In the genomic region with DNA sequence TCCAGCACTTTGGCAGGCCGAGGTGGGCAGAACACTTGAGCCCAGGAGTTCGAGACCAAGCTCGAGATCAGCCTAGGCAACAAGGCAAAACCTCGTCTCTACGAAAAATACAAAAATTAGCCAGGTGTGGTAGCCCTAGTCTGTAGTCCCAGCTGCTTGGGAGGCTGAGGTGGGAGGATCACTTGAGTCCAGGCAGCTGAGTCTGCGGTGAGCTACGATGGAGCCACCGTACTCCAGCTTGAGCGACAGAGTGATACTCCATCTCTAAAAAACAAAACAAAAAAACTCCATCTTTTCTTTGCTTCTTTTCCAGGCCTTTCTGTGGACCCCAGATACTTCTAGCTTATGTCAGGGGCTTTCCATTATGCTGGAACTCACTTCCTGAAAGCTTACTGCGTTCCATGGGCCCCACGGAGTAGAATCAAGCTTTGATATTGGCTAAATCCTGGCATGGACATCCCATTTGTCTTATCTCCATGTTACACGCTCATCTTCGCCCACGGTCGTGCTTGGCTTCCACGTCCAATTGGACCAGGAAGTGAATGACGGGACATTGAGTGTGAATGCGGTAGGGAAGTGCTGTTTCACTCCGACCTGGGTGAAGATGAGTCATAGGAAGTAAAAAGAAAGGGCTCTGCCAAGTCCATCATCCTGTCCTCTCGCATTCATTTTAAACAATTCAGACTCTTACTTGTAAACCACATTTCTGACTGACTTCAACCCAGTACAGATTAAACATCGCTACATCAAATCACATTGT, we compare ENCODE assay signal across 10 cellular contexts. TPM values are rescaled to one million over a fixed set of nuclear protein-coding genes. Genes with fewer than 3 reads are reported as not detected.
DNase-seq lines count a peak whose midpoint lies in the region; ATAC-seq and TF ChIP-seq lines count a peak whose summit lies in the region.
"Had no signal": no experiment of that assay in that cellular context is flagged by ENCODE, and none has a peak within 500 bp of the region (broad histone marks: within the 10 kb centered on the region; RNA-seq: fewer than 3 reads in every experiment).

No MANE protein-coding gene starts in this region.

- no peak overlapping the region for H3K9ac ChIP-seq in GM23248
- no peak overlapping the region; the same call in 1 of the 2 replicates for H3K9ac ChIP-seq in PC-3 (ENCODE audit: low read length)
- no peak overlapping the region for H3K9ac ChIP-seq in mesendoderm (ENCODE audit: low read length)

- POLR2A ChIA-PET in PC-3 (lab: Charles Lee; ENCODE audit: unreplicated experiment) = no interaction called here

- no peak overlapping the region for H3K56ac ChIP-seq in mesendoderm (ENCODE audit: low read length)

- H3K4me3 ChIP-seq in GM23248 (peak overlapping the region; percentile 18; the same call in 1 of the 2 replicates), PC-3 (ENCODE audit: low read length) (no peak overlapping the region; the same call in 1 of the 2 replicates), mesendoderm (ENCODE audit: low read length) (no peak overlapping the region)
- H3K4me3 ChIP-seq: prostate gland had no signal

- in situ Hi-C loops in GM23248 (cut with MboI) = no loop called here

- CTCF ChIA-PET in PC-3 (lab: Charles Lee) = no interaction called here

- H3K18ac ChIP-seq in mesendoderm (ENCODE audit: low read length) = peak overlapping the region; percentile 1

- no peak overlapping the region for H3K4ac ChIP-seq in mesendoderm (ENCODE audit: low read depth, low read length)

- H2BK5ac ChIP-seq in mesendoderm (ENCODE audit: low read length) = no peak overlapping the region

- no peak overlapping the region for H2BK15ac ChIP-seq in mesendoderm (replicated peaks; ENCODE audit: low read depth)

- H3K4me1 ChIP-seq in GM23248 (ENCODE audit: insufficient read depth) (peaks cover 46% of the 10 kb centered on the region), PC-3 (ENCODE audit: insufficient read depth, low read length) (peaks cover 15% of the 10 kb centered on the region), mesendoderm (ENCODE audit: control insufficient read depth, low read depth, low read length) (no peaks in the 10 kb centered on the region)
- H3K4me1 ChIP-seq: prostate gland had no signal

- peak overlapping the region; percentile 49 for H3K4me2 ChIP-seq in GM23248 (ENCODE audit: unreplicated experiment)
- peak overlapping the region; percentile 60 for H3K4me2 ChIP-seq in PC-3 (ENCODE audit: low read length)
- no peak overlapping the region for H3K4me2 ChIP-seq in mesendoderm (ENCODE audit: low read length)

- BruUV-seq in PC-3 (replicated peaks; lab: Mats Ljungman, UMichigan) = no TSS peak

- H3F3A ChIP-seq in GM23248 (ENCODE audit: insufficient read depth) = peaks cover 40% of the 10 kb centered on the region
- H3F3A ChIP-seq in PC-3 (ENCODE audit: low read length, unreplicated experiment) = no peaks in the 10 kb centered on the region

- H3K27ac ChIP-seq in GM23248 = no peak overlapping the region
- peak overlapping the region; percentile 82 for H3K27ac ChIP-seq in PC-3 (ENCODE audit: low read length)
- no peak overlapping the region for H3K27ac ChIP-seq in epithelial cell of prostate
- no peak overlapping the region for H3K27ac ChIP-seq in mesendoderm (ENCODE audit: low read depth, low read length)
- H3K27ac ChIP-seq: prostate gland had no signal

- H4K8ac ChIP-seq in mesendoderm (ENCODE audit: low read depth, low read length) = no peak overlapping the region

- H4K20me1 ChIP-seq in GM23248 (ENCODE audit: insufficient read depth) = no peaks in the 10 kb centered on the region
- H4K20me1 ChIP-seq in PC-3 (ENCODE audit: low read length) = no peaks in the 10 kb centered on the region

- H3K36me3 ChIP-seq in GM23248 (ENCODE audit: low read depth) (no peaks in the 10 kb centered on the region), PC-3 (ENCODE audit: low read depth, low read length) (no peaks in the 10 kb centered on the region), mesendoderm (ENCODE audit: control insufficient read depth, insufficient read depth, low read length) (no peaks in the 10 kb centered on the region)
- H3K36me3 ChIP-seq: prostate gland had no signal

- H3K79me1 ChIP-seq in mesendoderm (ENCODE audit: low read length) = peaks cover 16% of the 10 kb centered on the region

- H3K9me2 ChIP-seq in GM23248 (ENCODE audit: insufficient read depth) = no peaks in the 10 kb centered on the region
- H3K9me2 ChIP-seq in PC-3 (replicated peaks; ENCODE audit: low read length) = no peaks in the 10 kb centered on the region

- TF ChIP-seq CTCF in PC-3 (conservative IDR thresholded peaks at IDR 0.05; ENCODE audit: low read depth, low read length) = no peak

- no peak overlapping the region for H4K5ac ChIP-seq in mesendoderm (ENCODE audit: low read length)

- H3K27me3 ChIP-seq in GM23248 (replicated peaks; ENCODE audit: insufficient read depth) (no peaks in the 10 kb centered on the region), PC-3 (ENCODE audit: low read length) (no peaks in the 10 kb centered on the region), mesendoderm (ENCODE audit: insufficient read depth, low read length, poor library complexity) (no peaks in the 10 kb centered on the region)

- H3K23ac ChIP-seq in mesendoderm (ENCODE audit: low read length) = no peak overlapping the region

- H3K9me3 ChIP-seq in GM23248 (ENCODE audit: low read depth) = no peaks in the 10 kb centered on the region
- no peaks in the 10 kb centered on the region for H3K9me3 ChIP-seq in PC-3 (ENCODE audit: low read length)
- H3K9me3 ChIP-seq: prostate gland had no signal

- H3K79me2 ChIP-seq in GM23248 (ENCODE audit: insufficient read depth) (peaks cover 30% of the 10 kb centered on the region), PC-3 (ENCODE audit: low read length) (no peaks in the 10 kb centered on the region), mesendoderm (ENCODE audit: control insufficient read depth, insufficient read depth, low read length) (peaks cover 5% of the 10 kb centered on the region)

- H2AFZ ChIP-seq in GM23248 (no peak overlapping the region), PC-3 (ENCODE audit: low read length) (no peak overlapping the region)

- H2BK120ac ChIP-seq in mesendoderm (ENCODE audit: low read depth, low read length) = peak overlapping the region; percentile 35

- peak; percentile 97 for ATAC-seq in PC-3

- DNase-seq in GM23248 (peak; percentile 70), PC-3 (peak; percentile 78), epithelial cell of prostate (ENCODE audit: low read depth, low spot score) (peak; percentile 20), mesendoderm (peak; percentile 46), NCI-H2081 treated with DMSO at 0.1 percent for 48 hours (lab: John Stamatoyannopoulos, UW) (no peak), DMS79 treated with DMSO at 0.1 percent for 48 hours (lab: John Stamatoyannopoulos, UW) (no peak)
- no peak for DNase-seq in stimulated activated CD4-positive, alpha-beta T cell treated with anti-CD3 and anti-CD28 coated beads, Interleukin-1b, Interleukin-23, amount 100 ng/mL, for 48 hours
- no peak for DNase-seq in effector CD8-positive, alpha-beta T cell (lab: John Stamatoyannopoulos, UW)
- DNase-seq: NCI-H1436 treated with DMSO at 0.1 percent for 48 hours had no signal

- 66 to 68% methylated on average over 21 of the region's 21 CpGs for WGBS in GM23248 (ENCODE audit: low coverage in 1 of 2, low lambda C conversion rate in 2 of 2, missing lambda C conversion rate in 2 of 2), 2 experiments
- no CpG with 5 or more reads among the region's 21 CpGs for WGBS in mesendoderm (ENCODE audit: extremely low coverage, insufficient coverage, low lambda C conversion rate)

- intact Hi-C loops in PC-3 (cut with micrococcal nuclease) = no loop called here

- no peak overlapping the region for H2AK5ac ChIP-seq in mesendoderm (ENCODE audit: low read length)

RNA-seq across cellular contexts. Expression of a gene that starts 45.7 kb away (rescaled TPM):
- 23.5 and 25.2 TPM in 2 replicates for total RNA-seq in GM23248 (2014; rRNA removed; shearing (Covaris generic))
- 11.2 and 11.4 TPM in 2 replicates for polyA plus RNA-seq in GM23248 (2016; fragmentation: Nextera tagmentation; extraction: Ambion mirVana)
- total RNA-seq in PC-3 (2014; rRNA removed) = 10.4 and 10.7 TPM in 2 replicates
- polyA plus RNA-seq in mesendoderm (2013, experiment 1 of 2) = 47.8 TPM
- 49.6 TPM for polyA plus RNA-seq in mesendoderm (2013, experiment 2 of 2)

Comparison
In these comparisons a context has a peak if more than half of its experiments do, and no peak if none do; other contexts are left out.
1. DNase-seq: peak in GM23248 (single experiment), PC-3 (single experiment), epithelial cell of prostate (single experiment) and mesendoderm (single experiment); none in NCI-H2081 treated with DMSO at 0.1 percent for 48 hours (single experiment), stimulated activated CD4-positive, alpha-beta T cell treated with anti-CD3 and anti-CD28 coated beads, Interleukin-1b, Interleukin-23, amount 100 ng/mL, for 48 hours (single experiment), effector CD8-positive, alpha-beta T cell (single experiment) and DMS79 treated with DMSO at 0.1 percent for 48 hours (single experiment).